Comparison of ENCODE assay signal across 16 cellular contexts in the genomic region with DNA sequence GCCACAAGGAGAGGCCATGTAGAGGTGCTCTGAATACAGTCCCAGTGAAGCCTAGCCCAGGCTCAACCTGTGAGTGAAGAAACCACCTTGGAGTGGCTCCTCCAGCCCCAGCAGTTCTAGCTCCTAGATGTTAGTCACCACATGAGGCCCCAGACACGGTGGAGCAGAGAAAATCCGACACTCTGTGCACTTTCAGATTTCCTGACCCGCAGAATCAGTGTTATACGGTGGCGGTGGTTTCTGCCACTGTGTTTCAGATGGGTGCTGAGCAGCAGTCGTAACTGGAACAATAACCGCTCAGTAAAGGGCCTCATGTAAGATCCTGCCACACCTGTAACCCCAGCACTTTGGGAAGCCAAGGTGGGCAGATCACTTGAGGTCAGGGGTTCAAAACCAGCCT. TPM values are rescaled to one million over a fixed set of nuclear protein-coding genes. Genes with fewer than 3 reads are reported as not detected.
DNase-seq lines count a peak whose midpoint lies in the region; ATAC-seq and TF ChIP-seq lines count a peak whose summit lies in the region.
"Had no signal": no experiment of that assay in that cellular context is flagged by ENCODE, and none has a peak within 500 bp of the region (broad histone marks: within the 10 kb centered on the region; RNA-seq: fewer than 3 reads in every experiment).

No MANE protein-coding gene starts in this region.

- H3K27me3 Mint-ChIP-seq in stimulated activated memory B cell treated with anti-CD40 and anti-IgM and Interleukin-4, amounts not matched to agents 10 μg/mL and 1 μg/mL and 100 μg/mL, for 72 hours = peaks cover 59% of the 10 kb centered on the region

- H2BK120ac ChIP-seq in mesendoderm (ENCODE audit: low read depth, low read length) = no peak overlapping the region

- H3K27ac ChIP-seq in mesendoderm (ENCODE audit: low read depth, low read length) (no peak overlapping the region), suprapubic skin (peak overlapping the region; percentile 98), spleen (peak overlapping the region in 3 of 8 donors; percentile 90)
- H3K27ac ChIP-seq: GM23248, PC-9 had no signal

- ATAC-seq in GM19351 (IDR thresholded peaks at IDR 0.05; ENCODE audit: unreplicated experiment) = no peak
- no peak for ATAC-seq in stimulated activated memory B cell treated with anti-CD40 and anti-IgM and Interleukin-4, amounts not matched to agents 10 μg/mL and 1 μg/mL and 100 μg/mL, for 72 hours
- ATAC-seq: HCT116 had no signal

- H3K27ac Mint-ChIP-seq in stimulated activated memory B cell treated with anti-CD40 and anti-IgM and Interleukin-4, amounts not matched to agents 10 μg/mL and 1 μg/mL and 100 μg/mL, for 72 hours = no peak overlapping the region
- H3K27ac Mint-ChIP-seq: CD4-positive, CD25-positive, alpha-beta regulatory T cell had no signal

- H3K4ac ChIP-seq in mesendoderm (ENCODE audit: low read depth, low read length) = peak overlapping the region; percentile 63

- H4K5ac ChIP-seq in mesendoderm (ENCODE audit: low read length) = no peak overlapping the region

- TF ChIP-seq CTCF in GM20000 (IDR thresholded peaks at IDR 0.05; ENCODE audit: extremely low read depth, missing control alignments) = no peak
- no peak for TF ChIP-seq CTCF in suprapubic skin (IDR thresholded peaks at IDR 0.05)
- TF ChIP-seq CTCF in spleen (IDR thresholded peaks at IDR 0.05 in 8 of 11, conservative IDR thresholded peaks at IDR 0.05 in 3 of 11) = no peak

- H3K27me3 ChIP-seq in NT2/D1 (ENCODE audit: insufficient read depth, insufficient read length) (no peaks in the 10 kb centered on the region), mesendoderm (ENCODE audit: insufficient read depth, low read length, poor library complexity) (no peaks in the 10 kb centered on the region), suprapubic skin (no peaks in the 10 kb centered on the region), spleen (replicated peaks in 1 of 7) (peaks cover 0 to 40% (median 0%) of the 10 kb centered on the region in 7 donors)

- peak overlapping the region; percentile 33 for H3K9ac ChIP-seq in NT2/D1 (ENCODE audit: insufficient read length, low read depth)
- no peak overlapping the region for H3K9ac ChIP-seq in mesendoderm (ENCODE audit: low read length)
- H3K9ac ChIP-seq: GM23248 had no signal

- TF ChIP-seq POLR2A in suprapubic skin (IDR thresholded peaks at IDR 0.05) = no peak
- TF ChIP-seq POLR2A in spleen (IDR thresholded peaks at IDR 0.05) = no peak

- H3K79me2 ChIP-seq in mesendoderm (ENCODE audit: control insufficient read depth, insufficient read depth, low read length) = no peaks in the 10 kb centered on the region

- H3K4me1 ChIP-seq in NT2/D1 (ENCODE audit: insufficient read depth, insufficient read length) (no peaks in the 10 kb centered on the region), mesendoderm (ENCODE audit: control insufficient read depth, low read depth, low read length) (no peaks in the 10 kb centered on the region), suprapubic skin (peaks cover 27% of the 10 kb centered on the region), spleen (peaks cover 5 to 26% (median 10%) of the 10 kb centered on the region in 6 donors)

- intact Hi-C loops in spleen (cut with DNase I; ENCODE audit: low total_unique reads) = no loop called here

- no peak overlapping the region for H3K4me3 Mint-ChIP-seq in stimulated activated memory B cell treated with anti-CD40 and anti-IgM and Interleukin-4, amounts not matched to agents 10 μg/mL and 1 μg/mL and 100 μg/mL, for 72 hours
- H3K4me3 Mint-ChIP-seq: CD4-positive, CD25-positive, alpha-beta regulatory T cell had no signal

- no peak overlapping the region for H4K8ac ChIP-seq in mesendoderm (ENCODE audit: low read depth, low read length)

- DNase-seq in GM20000 (ENCODE audit: low spot score) = peak; percentile 4
- no peak for DNase-seq in NT2/D1 (ENCODE audit: low read depth, low spot score)
- no peak for DNase-seq in mesendoderm
- DNase-seq in suprapubic skin (ENCODE audit: low spot score in 2 of 2) = no peak
- DNase-seq in spleen = no peak
- DNase-seq: AML-193; CD4-positive, CD25-positive, alpha-beta regulatory T cell; DMS53; GM23248; NCI-H1092; NCI-H446; PC-9 had no signal

- no peaks in the 10 kb centered on the region for H3K79me1 ChIP-seq in mesendoderm (ENCODE audit: low read length)

- no peaks in the 10 kb centered on the region for H3K36me3 Mint-ChIP-seq in stimulated activated memory B cell treated with anti-CD40 and anti-IgM and Interleukin-4, amounts not matched to agents 10 μg/mL and 1 μg/mL and 100 μg/mL, for 72 hours
- H3K36me3 Mint-ChIP-seq: CD4-positive, CD25-positive, alpha-beta regulatory T cell had no signal

- WGBS in mesendoderm (ENCODE audit: extremely low coverage, insufficient coverage, low lambda C conversion rate) = no CpG with 5 or more reads among the region's 7 CpGs
- WGBS in suprapubic skin = 92% methylated on average over 7 of the region's 7 CpGs
- WGBS in spleen, 5 donors = 85 to 92% (median 90%) methylated on average over 7 of the region's 7 CpGs

- no peak overlapping the region for H2BK15ac ChIP-seq in mesendoderm (replicated peaks; ENCODE audit: low read depth)

- peaks cover 6% of the 10 kb centered on the region for H3K4me1 Mint-ChIP-seq in stimulated activated memory B cell treated with anti-CD40 and anti-IgM and Interleukin-4, amounts not matched to agents 10 μg/mL and 1 μg/mL and 100 μg/mL, for 72 hours

- H3K9me3 ChIP-seq in NT2/D1 (ENCODE audit: insufficient read depth, low read length) = no peaks in the 10 kb centered on the region
- no peaks in the 10 kb centered on the region for H3K9me3 ChIP-seq in suprapubic skin
- H3K9me3 ChIP-seq in spleen = no peaks in the 10 kb centered on the region

- H2AK5ac ChIP-seq in mesendoderm (ENCODE audit: low read length) = no peak overlapping the region

- H2BK5ac ChIP-seq in mesendoderm (ENCODE audit: low read length) = no peak overlapping the region

- H3K18ac ChIP-seq in mesendoderm (ENCODE audit: low read length) = no peak overlapping the region

- H3K56ac ChIP-seq in mesendoderm (ENCODE audit: low read length) = no peak overlapping the region

- no peak overlapping the region for H3K4me3 ChIP-seq in NT2/D1 (ENCODE audit: insufficient read length, low read depth)
- no peak overlapping the region for H3K4me3 ChIP-seq in mesendoderm (ENCODE audit: low read length)
- no peak overlapping the region for H3K4me3 ChIP-seq in suprapubic skin
- H3K4me3 ChIP-seq in spleen = no peak overlapping the region
- H3K4me3 ChIP-seq: GM23248, PC-9 had no signal

- no peaks in the 10 kb centered on the region for H3K9me3 Mint-ChIP-seq in stimulated activated memory B cell treated with anti-CD40 and anti-IgM and Interleukin-4, amounts not matched to agents 10 μg/mL and 1 μg/mL and 100 μg/mL, for 72 hours

- H3K4me2 ChIP-seq in mesendoderm (ENCODE audit: low read length) = no peak overlapping the region
- H3K4me2 ChIP-seq: PC-9 had no signal

- no peak overlapping the region for H3K23ac ChIP-seq in mesendoderm (ENCODE audit: low read length)

- H3K36me3 ChIP-seq in NT2/D1 (ENCODE audit: insufficient read depth, insufficient read length, low read length) (no peaks in the 10 kb centered on the region), mesendoderm (ENCODE audit: control insufficient read depth, insufficient read depth, low read length) (no peaks in the 10 kb centered on the region), suprapubic skin (no peaks in the 10 kb centered on the region), spleen (no peaks in the 10 kb centered on the region)

- TF ChIP-seq EP300 in suprapubic skin (IDR thresholded peaks at IDR 0.05) = no peak

RNA-seq across cellular contexts. Expression of gene ZBTB8A, which starts 36.1 kb away (rescaled TPM):
- 7.1 TPM for polyA plus RNA-seq in mesendoderm (2013, experiment 1 of 2)
- 7.1 TPM for polyA plus RNA-seq in mesendoderm (2013, experiment 2 of 2)
- total RNA-seq in suprapubic skin (1 to 10 TPM; 2.3 to 3.4 (median 3.1) TPM), spleen (1 to 10 TPM; 1.8 to 4.0 (median 2.8) TPM)
- under 1 TPM; 0.35 to 0.67 (median 0.62) TPM for polyA plus RNA-seq in spleen
- polyA plus RNA-seq: CD4-positive, CD25-positive, alpha-beta regulatory T cell had no signal

RNA-seq across cellular contexts. Expression of gene ZBTB8B, which starts 38.3 kb away (rescaled TPM):
- 0.59 TPM for polyA plus RNA-seq in mesendoderm (2013, experiment 1 of 2)
- 0.59 TPM for polyA plus RNA-seq in mesendoderm (2013, experiment 2 of 2)
- total RNA-seq in suprapubic skin (under 1 TPM in 1 of 4 donors, not detected in 3; 0.08 TPM), spleen (not detected)
- under 1 TPM in 1 of 3 donors, not detected in 2; under 0.01 TPM for polyA plus RNA-seq in spleen
- total RNA-seq: CD4-positive, CD25-positive, alpha-beta regulatory T cell; GM23248; HT1080 had no signal
- polyA plus RNA-seq: CD4-positive, CD25-positive, alpha-beta regulatory T cell; GM23248 had no signal
